Comparison of ENCODE assay signal across 13 cellular contexts in genomic region chr18:22550861-22551260, GRCh38.
"Had no signal": no experiment of that assay in that cellular context is flagged by ENCODE, and none has a peak within 500 bp of the region (broad histone marks: within the 10 kb centered on the region; RNA-seq: fewer than 3 reads in every experiment).

No MANE protein-coding gene starts in this region.

- H2AFZ ChIP-seq: neural progenitor cell, parathyroid adenoma had no signal

- DNase-seq: activated B cell treated with CpG ODN at 0.5 μM for 24 hours; activated CD4-positive, alpha-beta T cell treated with anti-CD3 and anti-CD28 coated beads, Interleukin-2, amount 50 U/mL, for 1 hour; activated naive CD4-positive, alpha-beta T cell treated with anti-CD3 and anti-CD28 coated beads, Interleukin-2, amount 10 ng/mL, durations not matched to agents 7 days and 5 days; dorsolateral prefrontal cortex; gastrocnemius medialis; hippocampal formation; kidney glomerular epithelial cell; retina; stomach had no signal

- ATAC-seq: gastrocnemius medialis had no signal

- H3K79me2 ChIP-seq: parathyroid adenoma had no signal

- H3K4me2 ChIP-seq: neural progenitor cell had no signal

- H3K9me3 ChIP-seq: gastrocnemius medialis, stomach, tibial nerve, vagina had no signal

- H3K27me3 ChIP-seq: gastrocnemius medialis, neural progenitor cell, stomach, tibial nerve, vagina had no signal

- H3K27ac ChIP-seq: dorsolateral prefrontal cortex, gastrocnemius medialis, neural progenitor cell, parathyroid adenoma, tibial nerve, vagina had no signal

- H3K9ac ChIP-seq: neural progenitor cell, parathyroid adenoma had no signal

- H3K36me3 ChIP-seq: gastrocnemius medialis, neural progenitor cell, stomach, tibial nerve, vagina had no signal

- H3K4me3 ChIP-seq: dorsolateral prefrontal cortex, gastrocnemius medialis, neural progenitor cell, stomach, tibial nerve, vagina had no signal

- H3K4me1 ChIP-seq: gastrocnemius medialis, neural progenitor cell, parathyroid adenoma had no signal
